ENCODE assay signal across 2 cellular contexts in genomic region chr1:13701274-13701650, GRCh38.
TF ChIP-seq lines count a peak whose summit lies in the region.

No MANE protein-coding gene starts in this region.

TF ChIP-seq in GM23338, 12 proteins besides CTCF, POLR2A, EP300 and RAD21 (continued from another document):
- TF ChIP-seq, protein P1, sequence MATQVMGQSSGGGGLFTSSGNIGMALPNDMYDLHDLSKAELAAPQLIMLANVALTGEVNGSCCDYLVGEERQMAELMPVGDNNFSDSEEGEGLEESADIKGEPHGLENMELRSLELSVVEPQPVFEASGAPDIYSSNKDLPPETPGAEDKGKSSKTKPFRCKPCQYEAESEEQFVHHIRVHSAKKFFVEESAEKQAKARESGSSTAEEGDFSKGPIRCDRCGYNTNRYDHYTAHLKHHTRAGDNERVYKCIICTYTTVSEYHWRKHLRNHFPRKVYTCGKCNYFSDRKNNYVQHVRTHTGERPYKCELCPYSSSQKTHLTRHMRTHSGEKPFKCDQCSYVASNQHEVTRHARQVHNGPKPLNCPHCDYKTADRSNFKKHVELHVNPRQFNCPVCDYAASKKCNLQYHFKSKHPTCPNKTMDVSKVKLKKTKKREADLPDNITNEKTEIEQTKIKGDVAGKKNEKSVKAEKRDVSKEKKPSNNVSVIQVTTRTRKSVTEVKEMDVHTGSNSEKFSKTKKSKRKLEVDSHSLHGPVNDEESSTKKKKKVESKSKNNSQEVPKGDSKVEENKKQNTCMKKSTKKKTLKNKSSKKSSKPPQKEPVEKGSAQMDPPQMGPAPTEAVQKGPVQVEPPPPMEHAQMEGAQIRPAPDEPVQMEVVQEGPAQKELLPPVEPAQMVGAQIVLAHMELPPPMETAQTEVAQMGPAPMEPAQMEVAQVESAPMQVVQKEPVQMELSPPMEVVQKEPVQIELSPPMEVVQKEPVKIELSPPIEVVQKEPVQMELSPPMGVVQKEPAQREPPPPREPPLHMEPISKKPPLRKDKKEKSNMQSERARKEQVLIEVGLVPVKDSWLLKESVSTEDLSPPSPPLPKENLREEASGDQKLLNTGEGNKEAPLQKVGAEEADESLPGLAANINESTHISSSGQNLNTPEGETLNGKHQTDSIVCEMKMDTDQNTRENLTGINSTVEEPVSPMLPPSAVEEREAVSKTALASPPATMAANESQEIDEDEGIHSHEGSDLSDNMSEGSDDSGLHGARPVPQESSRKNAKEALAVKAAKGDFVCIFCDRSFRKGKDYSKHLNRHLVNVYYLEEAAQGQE (IDR thresholded peaks at IDR 0.05; ENCODE audit: unreplicated experiment) = no peak
- TF ChIP-seq NANOG (IDR thresholded peaks at IDR 0.05; ENCODE audit: borderline replicate concordance) (no peak), STAT1 (IDR thresholded peaks at IDR 0.05; ENCODE audit: unreplicated experiment) (no peak), POLR2AphosphoS5 (IDR thresholded peaks at IDR 0.05; ENCODE audit: low read depth) (no peak), EZH2 (IDR thresholded peaks at IDR 0.05; ENCODE audit: low read depth, unreplicated experiment) (no peak), ZNF114 (CRISPR knock-in tag; IDR thresholded peaks at IDR 0.05) (no peak), JUNB (IDR thresholded peaks at IDR 0.05; ENCODE audit: unreplicated experiment) (no peak), CREB1 (CRISPR knock-in tag; IDR thresholded peaks at IDR 0.05; ENCODE audit: low read depth) (no peak), EZH2phosphoT487 (IDR thresholded peaks at IDR 0.05; ENCODE audit: unreplicated experiment) (no peak), ZNF462 (CRISPR knock-in tag; IDR thresholded peaks at IDR 0.05) (no peak)

TF ChIP-seq in GM12878, 131 proteins besides CTCF, POLR2A, EP300 and RAD21 (continued from another document and continues in another):
- TF ChIP-seq, protein P2, sequence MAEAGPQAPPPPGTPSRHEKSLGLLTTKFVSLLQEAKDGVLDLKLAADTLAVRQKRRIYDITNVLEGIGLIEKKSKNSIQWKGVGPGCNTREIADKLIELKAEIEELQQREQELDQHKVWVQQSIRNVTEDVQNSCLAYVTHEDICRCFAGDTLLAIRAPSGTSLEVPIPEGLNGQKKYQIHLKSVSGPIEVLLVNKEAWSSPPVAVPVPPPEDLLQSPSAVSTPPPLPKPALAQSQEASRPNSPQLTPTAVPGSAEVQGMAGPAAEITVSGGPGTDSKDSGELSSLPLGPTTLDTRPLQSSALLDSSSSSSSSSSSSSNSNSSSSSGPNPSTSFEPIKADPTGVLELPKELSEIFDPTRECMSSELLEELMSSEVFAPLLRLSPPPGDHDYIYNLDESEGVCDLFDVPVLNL (IDR thresholded peaks at IDR 0.05; ENCODE audit: low read depth, low read length) = no peak
- TF ChIP-seq ZNF217 (IDR thresholded peaks at IDR 0.05) (no peak), MYB (IDR thresholded peaks at IDR 0.05; ENCODE audit: borderline replicate concordance, low read depth, low read length) (0 out of 2 replicates have a peak, but pooled peaks have one; percentile 5), ZNF384 (IDR thresholded peaks at IDR 0.05; ENCODE audit: borderline replicate concordance, low read depth, low read length) (peak; percentile 81), LARP7 (IDR thresholded peaks at IDR 0.05) (no peak), POU2F2 (IDR thresholded peaks at IDR 0.05; ENCODE audit: borderline replicate concordance, low read depth, low read length) (no peak), ASH2L (IDR thresholded peaks at IDR 0.05; ENCODE audit: borderline replicate concordance, low read depth) (no peak), TBL1XR1 (IDR thresholded peaks at IDR 0.05; ENCODE audit: low read depth, low read length) (0 out of 2 replicates have a peak, but pooled peaks have one; percentile 21), JUND (IDR thresholded peaks at IDR 0.05; ENCODE audit: low read depth, low read length) (no peak), KAT2A (conservative IDR thresholded peaks at IDR 0.05; ENCODE audit: control insufficient read depth, low read depth, low read length) (no peak), PML (IDR thresholded peaks at IDR 0.05; ENCODE audit: low read length) (0 out of 2 replicates have a peak, but pooled peaks have one; percentile 39), CHD2 (IDR thresholded peaks at IDR 0.05; ENCODE audit: borderline replicate concordance, low read depth, low read length) (0 out of 2 replicates have a peak, but pooled peaks have one; percentile 26), GABPA (IDR thresholded peaks at IDR 0.05; ENCODE audit: low read depth) (no peak), EGR1 (IDR thresholded peaks at IDR 0.05; ENCODE audit: borderline replicate concordance in 1 of 2, low read depth in 2 of 2, low read length in 2 of 2) (no peak), CEBPZ (IDR thresholded peaks at IDR 0.05; ENCODE audit: low read depth, low read length) (no peak), KLF5 (IDR thresholded peaks at IDR 0.05; ENCODE audit: partially characterized antibody) (no peak), IRF5 (IDR thresholded peaks at IDR 0.05; ENCODE audit: borderline replicate concordance) (no peak), POLR2AphosphoS2 (IDR thresholded peaks at IDR 0.05; ENCODE audit: low read depth, low read length) (no peak), HDAC6 (IDR thresholded peaks at IDR 0.05; ENCODE audit: unreplicated experiment) (no peak), BCLAF1 (IDR thresholded peaks at IDR 0.05) (no peak), WRNIP1 (IDR thresholded peaks at IDR 0.05; ENCODE audit: borderline replicate concordance, low read depth, low read length) (no peak), FOS (IDR thresholded peaks at IDR 0.05; ENCODE audit: borderline replicate concordance, extremely low read depth, insufficient read length) (no peak), ZNF24 (IDR thresholded peaks at IDR 0.05) (no peak), ESRRA (IDR thresholded peaks at IDR 0.05; ENCODE audit: low read length) (no peak), RUNX3 (IDR thresholded peaks at IDR 0.05; ENCODE audit: low read length) (no peak), RBBP5 (conservative IDR thresholded peaks at IDR 0.05) (no peak)
- TF ChIP-seq, protein P3, sequence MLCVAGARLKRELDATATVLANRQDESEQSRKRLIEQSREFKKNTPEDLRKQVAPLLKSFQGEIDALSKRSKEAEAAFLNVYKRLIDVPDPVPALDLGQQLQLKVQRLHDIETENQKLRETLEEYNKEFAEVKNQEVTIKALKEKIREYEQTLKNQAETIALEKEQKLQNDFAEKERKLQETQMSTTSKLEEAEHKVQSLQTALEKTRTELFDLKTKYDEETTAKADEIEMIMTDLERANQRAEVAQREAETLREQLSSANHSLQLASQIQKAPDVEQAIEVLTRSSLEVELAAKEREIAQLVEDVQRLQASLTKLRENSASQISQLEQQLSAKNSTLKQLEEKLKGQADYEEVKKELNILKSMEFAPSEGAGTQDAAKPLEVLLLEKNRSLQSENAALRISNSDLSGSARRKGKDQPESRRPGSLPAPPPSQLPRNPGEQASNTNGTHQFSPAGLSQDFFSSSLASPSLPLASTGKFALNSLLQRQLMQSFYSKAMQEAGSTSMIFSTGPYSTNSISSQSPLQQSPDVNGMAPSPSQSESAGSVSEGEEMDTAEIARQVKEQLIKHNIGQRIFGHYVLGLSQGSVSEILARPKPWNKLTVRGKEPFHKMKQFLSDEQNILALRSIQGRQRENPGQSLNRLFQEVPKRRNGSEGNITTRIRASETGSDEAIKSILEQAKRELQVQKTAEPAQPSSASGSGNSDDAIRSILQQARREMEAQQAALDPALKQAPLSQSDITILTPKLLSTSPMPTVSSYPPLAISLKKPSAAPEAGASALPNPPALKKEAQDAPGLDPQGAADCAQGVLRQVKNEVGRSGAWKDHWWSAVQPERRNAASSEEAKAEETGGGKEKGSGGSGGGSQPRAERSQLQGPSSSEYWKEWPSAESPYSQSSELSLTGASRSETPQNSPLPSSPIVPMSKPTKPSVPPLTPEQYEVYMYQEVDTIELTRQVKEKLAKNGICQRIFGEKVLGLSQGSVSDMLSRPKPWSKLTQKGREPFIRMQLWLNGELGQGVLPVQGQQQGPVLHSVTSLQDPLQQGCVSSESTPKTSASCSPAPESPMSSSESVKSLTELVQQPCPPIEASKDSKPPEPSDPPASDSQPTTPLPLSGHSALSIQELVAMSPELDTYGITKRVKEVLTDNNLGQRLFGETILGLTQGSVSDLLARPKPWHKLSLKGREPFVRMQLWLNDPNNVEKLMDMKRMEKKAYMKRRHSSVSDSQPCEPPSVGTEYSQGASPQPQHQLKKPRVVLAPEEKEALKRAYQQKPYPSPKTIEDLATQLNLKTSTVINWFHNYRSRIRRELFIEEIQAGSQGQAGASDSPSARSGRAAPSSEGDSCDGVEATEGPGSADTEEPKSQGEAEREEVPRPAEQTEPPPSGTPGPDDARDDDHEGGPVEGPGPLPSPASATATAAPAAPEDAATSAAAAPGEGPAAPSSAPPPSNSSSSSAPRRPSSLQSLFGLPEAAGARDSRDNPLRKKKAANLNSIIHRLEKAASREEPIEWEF (IDR thresholded peaks at IDR 0.05; ENCODE audit: insufficient replicate concordance, low read depth, low read length) = peak; percentile 59
- TF ChIP-seq, protein P4, sequence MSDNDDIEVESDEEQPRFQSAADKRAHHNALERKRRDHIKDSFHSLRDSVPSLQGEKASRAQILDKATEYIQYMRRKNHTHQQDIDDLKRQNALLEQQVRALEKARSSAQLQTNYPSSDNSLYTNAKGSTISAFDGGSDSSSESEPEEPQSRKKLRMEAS (IDR thresholded peaks at IDR 0.05; ENCODE audit: low read depth, low read length) = peak; percentile 38; the same call in 1 of the 2 replicates
- TF ChIP-seq, protein P5, sequence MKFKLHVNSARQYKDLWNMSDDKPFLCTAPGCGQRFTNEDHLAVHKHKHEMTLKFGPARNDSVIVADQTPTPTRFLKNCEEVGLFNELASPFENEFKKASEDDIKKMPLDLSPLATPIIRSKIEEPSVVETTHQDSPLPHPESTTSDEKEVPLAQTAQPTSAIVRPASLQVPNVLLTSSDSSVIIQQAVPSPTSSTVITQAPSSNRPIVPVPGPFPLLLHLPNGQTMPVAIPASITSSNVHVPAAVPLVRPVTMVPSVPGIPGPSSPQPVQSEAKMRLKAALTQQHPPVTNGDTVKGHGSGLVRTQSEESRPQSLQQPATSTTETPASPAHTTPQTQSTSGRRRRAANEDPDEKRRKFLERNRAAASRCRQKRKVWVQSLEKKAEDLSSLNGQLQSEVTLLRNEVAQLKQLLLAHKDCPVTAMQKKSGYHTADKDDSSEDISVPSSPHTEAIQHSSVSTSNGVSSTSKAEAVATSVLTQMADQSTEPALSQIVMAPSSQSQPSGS (IDR thresholded peaks at IDR 0.05; ENCODE audit: low read length) = no peak
- TF ChIP-seq, protein P6, sequence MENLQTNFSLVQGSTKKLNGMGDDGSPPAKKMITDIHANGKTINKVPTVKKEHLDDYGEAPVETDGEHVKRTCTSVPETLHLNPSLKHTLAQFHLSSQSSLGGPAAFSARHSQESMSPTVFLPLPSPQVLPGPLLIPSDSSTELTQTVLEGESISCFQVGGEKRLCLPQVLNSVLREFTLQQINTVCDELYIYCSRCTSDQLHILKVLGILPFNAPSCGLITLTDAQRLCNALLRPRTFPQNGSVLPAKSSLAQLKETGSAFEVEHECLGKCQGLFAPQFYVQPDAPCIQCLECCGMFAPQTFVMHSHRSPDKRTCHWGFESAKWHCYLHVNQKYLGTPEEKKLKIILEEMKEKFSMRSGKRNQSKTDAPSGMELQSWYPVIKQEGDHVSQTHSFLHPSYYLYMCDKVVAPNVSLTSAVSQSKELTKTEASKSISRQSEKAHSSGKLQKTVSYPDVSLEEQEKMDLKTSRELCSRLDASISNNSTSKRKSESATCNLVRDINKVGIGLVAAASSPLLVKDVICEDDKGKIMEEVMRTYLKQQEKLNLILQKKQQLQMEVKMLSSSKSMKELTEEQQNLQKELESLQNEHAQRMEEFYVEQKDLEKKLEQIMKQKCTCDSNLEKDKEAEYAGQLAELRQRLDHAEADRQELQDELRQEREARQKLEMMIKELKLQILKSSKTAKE (IDR thresholded peaks at IDR 0.05; ENCODE audit: low read depth, poor library complexity, severe bottlenecking) = no peak
